In genomic region chr15:37695719-37696118, GRCh38 we compare ENCODE assay signal across 1 cellular context.
TF ChIP-seq lines count a peak whose summit lies in the region.

No MANE protein-coding gene starts in this region.

TF ChIP-seq in GM23338, 12 proteins besides CTCF, POLR2A, EP300 and RAD21:
- TF ChIP-seq ZNF462 (CRISPR knock-in tag; IDR thresholded peaks at IDR 0.05) = no peak
- no peak for TF ChIP-seq REST (IDR thresholded peaks at IDR 0.05; ENCODE audit: unreplicated experiment)
- no peak for TF ChIP-seq ZNF331 (CRISPR knock-in tag; IDR thresholded peaks at IDR 0.05; ENCODE audit: low read depth)
- no peak for TF ChIP-seq JUNB (IDR thresholded peaks at IDR 0.05; ENCODE audit: unreplicated experiment)
- no peak for TF ChIP-seq CREB1 (CRISPR knock-in tag; IDR thresholded peaks at IDR 0.05; ENCODE audit: low read depth)
- TF ChIP-seq ZNF114 (CRISPR knock-in tag; IDR thresholded peaks at IDR 0.05) = no peak
- TF ChIP-seq EZH2phosphoT487 (IDR thresholded peaks at IDR 0.05; ENCODE audit: unreplicated experiment) = no peak
- no peak for TF ChIP-seq EZH2 (IDR thresholded peaks at IDR 0.05; ENCODE audit: low read depth, unreplicated experiment)
- TF ChIP-seq NANOG (IDR thresholded peaks at IDR 0.05; ENCODE audit: borderline replicate concordance) = no peak
- no peak for TF ChIP-seq STAT1 (IDR thresholded peaks at IDR 0.05; ENCODE audit: unreplicated experiment)
- TF ChIP-seq ETS1 (IDR thresholded peaks at IDR 0.05) = no peak
- TF ChIP-seq POLR2AphosphoS5 (IDR thresholded peaks at IDR 0.05; ENCODE audit: low read depth) = no peak
